ENCODE assay signal across 21 cellular contexts in the genomic region with DNA sequence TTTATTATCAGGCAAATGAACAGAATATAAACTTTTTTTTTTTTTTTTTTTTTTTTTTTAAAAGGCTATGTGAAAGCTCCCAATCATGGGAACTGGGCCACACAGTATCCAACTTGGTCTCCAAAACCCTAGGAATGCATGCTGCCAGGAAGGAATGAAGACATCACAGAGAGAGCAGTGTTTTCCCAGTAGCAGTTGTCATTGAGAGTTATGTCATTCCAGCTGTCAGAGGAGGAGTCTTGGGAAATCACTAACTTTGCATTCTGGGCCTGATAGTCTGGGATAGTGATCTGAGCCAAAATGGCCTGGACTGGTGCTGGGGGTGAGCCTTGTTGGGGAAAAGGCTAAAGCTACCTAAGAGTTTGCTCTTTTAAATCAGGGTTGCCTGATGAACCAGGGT.
DNase-seq lines count a peak whose midpoint lies in the region; ATAC-seq and TF ChIP-seq lines count a peak whose summit lies in the region.
"Had no signal": no experiment of that assay in that cellular context is flagged by ENCODE, and none has a peak within 500 bp of the region (broad histone marks: within the 10 kb centered on the region; RNA-seq: fewer than 3 reads in every experiment).

No MANE protein-coding gene starts in this region.

- H3K36me3 Mint-ChIP-seq in activated CD4-positive, alpha-beta T cell treated with anti-CD3 and anti-CD28 coated beads for 36 hours (ENCODE audit: low read depth) = no peaks in the 10 kb centered on the region

- intact Hi-C loops in Right ventricle myocardium inferior (cut with DNase I) (no loop called here), cardiac septum (cut with DNase I) (no loop called here), lower lobe of right lung (cut with DNase I) (no loop called here)
- intact Hi-C loops in activated CD4-positive, alpha-beta T cell treated with anti-CD3 and anti-CD28 coated beads for 36 hours (cut with DNase I, micrococcal nuclease) = no loop called here

- no peak overlapping the region for H3K27ac Mint-ChIP-seq in activated CD4-positive, alpha-beta T cell treated with anti-CD3 and anti-CD28 coated beads for 36 hours
- H3K27ac Mint-ChIP-seq: CD4-positive, alpha-beta T cell; HFFc6 had no signal

- no peaks in the 10 kb centered on the region for H3K9me3 ChIP-seq in lower lobe of right lung
- H3K9me3 ChIP-seq: MG63, SJSA1 had no signal

- no peaks in the 10 kb centered on the region for H3K4me1 ChIP-seq in lower lobe of right lung
- H3K4me1 ChIP-seq: SJSA1 had no signal

- peaks cover 6% of the 10 kb centered on the region for H3K27me3 Mint-ChIP-seq in activated CD4-positive, alpha-beta T cell treated with anti-CD3 and anti-CD28 coated beads for 36 hours
- H3K27me3 Mint-ChIP-seq: CD4-positive, alpha-beta T cell had no signal

- no peaks in the 10 kb centered on the region for H3K27me3 ChIP-seq in lower lobe of right lung (ENCODE audit: low read depth)
- H3K27me3 ChIP-seq: MG63, SJSA1 had no signal

- no peak for DNase-seq in Right ventricle myocardium inferior (ENCODE audit: missing footprints)
- no peak for DNase-seq in cardiac septum (ENCODE audit: low spot score)
- peak; percentile 39 for DNase-seq in amniotic epithelial cell (ENCODE audit: low read depth)
- no peak for DNase-seq in lower lobe of right lung
- DNase-seq in omental fat pad (ENCODE audit: low spot score) = no peak
- DNase-seq in iPS-NIHi11 (ENCODE audit: low spot score) = no peak
- DNase-seq in activated CD4-positive, alpha-beta T cell treated with anti-CD3 and anti-CD28 coated beads for 36 hours = no peak
- DNase-seq: CD4-positive, alpha-beta T cell; DMS53; HFFc6; IMR-90; MG63; NCI-H1048; NCI-H1436 treated with DMSO at 0.1 percent for 48 hours; NCI-H2029 treated with DMSO at 0.1 percent for 48 hours; NCI-H2171; NCI-H526; PC-3 had no signal

- H3K36me3 ChIP-seq in lower lobe of right lung = no peaks in the 10 kb centered on the region
- H3K36me3 ChIP-seq: MG63, SJSA1 had no signal

- CTCF ChIA-PET in activated CD4-positive, alpha-beta T cell treated with anti-CD3 and anti-CD28 coated beads for 36 hours (lab: Charles Lee) = no interaction called here

- no peak overlapping the region for H3K4me3 Mint-ChIP-seq in activated CD4-positive, alpha-beta T cell treated with anti-CD3 and anti-CD28 coated beads for 36 hours
- H3K4me3 Mint-ChIP-seq: CD4-positive, alpha-beta T cell; HFFc6 had no signal

- ATAC-seq in Right ventricle myocardium inferior (peak; percentile 54), lower lobe of right lung (peak; percentile 39 to 65), omental fat pad (ENCODE audit: low FRiP score) (peak; percentile 32)
- ATAC-seq in activated CD4-positive, alpha-beta T cell treated with anti-CD3 and anti-CD28 coated beads for 36 hours = no peak
- no peak for ATAC-seq in activated CD4-positive, CD25-positive, alpha-beta regulatory T cell treated with anti-CD3 and anti-CD28 coated beads, Interleukin-2, amount 50 U/mL, for 24 hours
- ATAC-seq: PC-3 had no signal

- no peaks in the 10 kb centered on the region for H3K4me1 Mint-ChIP-seq in activated CD4-positive, alpha-beta T cell treated with anti-CD3 and anti-CD28 coated beads for 36 hours

- no peak overlapping the region for H3K27ac ChIP-seq in lower lobe of right lung
- H3K27ac ChIP-seq: RWPE1, SJSA1 had no signal

- TF ChIP-seq CTCF in lower lobe of right lung (IDR thresholded peaks at IDR 0.05) (no peak), omental fat pad (IDR thresholded peaks at IDR 0.05) (no peak)

- POLR2A ChIA-PET in activated CD4-positive, alpha-beta T cell treated with anti-CD3 and anti-CD28 coated beads for 36 hours (lab: Charles Lee) = no interaction called here

- H3K4me3 ChIP-seq in lower lobe of right lung = no peak overlapping the region
- H3K4me3 ChIP-seq: MG63, SJSA1 had no signal

- H3K9me3 Mint-ChIP-seq in activated CD4-positive, alpha-beta T cell treated with anti-CD3 and anti-CD28 coated beads for 36 hours (ENCODE audit: low read depth) = no peaks in the 10 kb centered on the region

Comparison
In these comparisons a context has a peak if more than half of its experiments do, and no peak if none do; other contexts are left out.
1. ATAC-seq: peak in Right ventricle myocardium inferior (single experiment), lower lobe of right lung (2 of 2) and omental fat pad (single experiment); none in activated CD4-positive, alpha-beta T cell treated with anti-CD3 and anti-CD28 coated beads for 36 hours (single experiment) and activated CD4-positive, CD25-positive, alpha-beta regulatory T cell treated with anti-CD3 and anti-CD28 coated beads, Interleukin-2, amount 50 U/mL, for 24 hours (0 of 2).